ENCODE assay signal across 22 cellular contexts in the genomic region with DNA sequence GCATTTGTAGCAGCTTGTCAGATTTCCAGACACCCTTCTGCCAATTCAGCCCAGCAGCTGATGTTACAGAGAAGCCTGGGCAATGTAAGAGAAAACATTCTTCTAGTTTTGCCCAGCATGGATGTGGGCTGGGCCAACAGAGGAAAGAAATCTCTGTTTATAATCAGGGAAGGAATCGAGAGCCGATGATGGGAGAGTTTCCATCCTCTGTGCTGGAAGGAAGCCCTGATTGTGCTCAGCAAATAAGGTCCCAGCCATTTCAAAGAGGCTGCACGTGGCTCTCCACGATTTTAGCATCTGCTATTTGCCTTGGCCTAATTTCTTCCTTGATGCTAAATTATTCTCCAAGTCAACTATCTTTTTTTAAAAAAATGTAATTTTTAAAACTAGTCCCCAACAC.
"Had no signal": no experiment of that assay in that cellular context is flagged by ENCODE, and none has a peak within 500 bp of the region (broad histone marks: within the 10 kb centered on the region; RNA-seq: fewer than 3 reads in every experiment).

No MANE protein-coding gene starts in this region.

- DNase-seq: activated CD4-positive, alpha-beta T cell treated with anti-CD3 and anti-CD28 coated beads for 36 hours; activated CD4-positive, alpha-beta T cell treated with anti-CD3 and anti-CD28 coated beads, Interleukin-2, amount 50 U/mL, for 1 hour; activated CD4-positive, CD25-positive, alpha-beta regulatory T cell; activated CD8-positive, alpha-beta memory T cell treated with anti-CD3 and anti-CD28 coated beads, Interleukin-2, amount 50 U/mL, for 4 hours; activated CD8-positive, alpha-beta T cell treated with anti-CD3 and anti-CD28 coated beads for 36 hours; body of pancreas; Karpas-422; MM.1S; NCI-H1105; NCI-H1436; NCI-H187; NCI-H2081 treated with DMSO at 0.1 percent for 48 hours; NCI-H446; NCI-H524; PC-3; SHP77 treated with DMSO at 0.1 percent for 48 hours; T-cell; T-helper 2 cell; T1000 had no signal

- H3K9me3 ChIP-seq: ascending aorta, body of pancreas had no signal

- H3K4me1 ChIP-seq: ascending aorta, body of pancreas had no signal

- H3K36me3 ChIP-seq: ascending aorta had no signal

- H3K4me3 ChIP-seq: ascending aorta, body of pancreas had no signal

- H3K27me3 ChIP-seq: ascending aorta, body of pancreas had no signal

- ATAC-seq: activated CD4-positive, alpha-beta T cell treated with anti-CD3 and anti-CD28 coated beads for 36 hours; activated CD8-positive, alpha-beta T cell treated with anti-CD3 and anti-CD28 coated beads for 36 hours; body of pancreas; PC-3; T-cell had no signal

- FAIRE-seq: RCC 7860 had no signal

- H3K27ac ChIP-seq: ascending aorta, body of pancreas, VCaP had no signal
